Comparison of ENCODE assay signal across 2 cellular contexts in the genomic region with DNA sequence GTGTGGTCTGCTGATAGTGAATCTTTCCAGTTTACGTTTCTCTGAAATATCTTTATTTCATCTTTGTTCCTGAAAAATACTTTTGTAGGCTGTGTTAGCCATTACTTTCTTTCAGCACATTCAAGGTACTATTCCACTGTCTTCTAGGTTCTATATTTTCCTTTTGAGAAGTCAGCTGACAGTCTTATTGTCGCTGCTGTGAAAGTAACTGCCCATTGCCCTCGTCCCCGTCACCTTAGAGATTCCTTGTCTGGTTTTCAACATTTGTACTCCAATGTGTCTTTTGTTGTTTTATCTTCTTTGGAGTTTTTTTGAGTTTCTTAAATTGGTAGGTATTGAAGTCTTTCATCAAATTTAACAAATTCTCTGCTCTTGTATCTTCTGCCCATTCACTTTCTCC.
TF ChIP-seq lines count a peak whose summit lies in the region.

No MANE protein-coding gene starts in this region.

TF ChIP-seq in HepG2, 621 proteins besides CTCF, POLR2A, EP300 and RAD21:
- TF ChIP-seq ZNF317 (CRISPR knock-in tag; IDR thresholded peaks at IDR 0.05) (peak; percentile 99), GPBP1L1 (CRISPR knock-in tag; IDR thresholded peaks at IDR 0.05) (no peak)

TF ChIP-seq in HEK293, 187 proteins besides CTCF, POLR2A, EP300 and RAD21:
- TF ChIP-seq TRIM28 (IDR thresholded peaks at IDR 0.05; ENCODE audit: borderline replicate concordance, low read length) (peak; percentile 55; the same call in 1 of the 2 replicates), ZNF354C (tag by site-specific recombination; IDR thresholded peaks at IDR 0.05; ENCODE audit: borderline replicate concordance, low read depth) (no peak), SETDB1 (IDR thresholded peaks at IDR 0.05; ENCODE audit: insufficient read length, low read length) (peak; percentile 65)
- TF ChIP-seq, protein P1, sequence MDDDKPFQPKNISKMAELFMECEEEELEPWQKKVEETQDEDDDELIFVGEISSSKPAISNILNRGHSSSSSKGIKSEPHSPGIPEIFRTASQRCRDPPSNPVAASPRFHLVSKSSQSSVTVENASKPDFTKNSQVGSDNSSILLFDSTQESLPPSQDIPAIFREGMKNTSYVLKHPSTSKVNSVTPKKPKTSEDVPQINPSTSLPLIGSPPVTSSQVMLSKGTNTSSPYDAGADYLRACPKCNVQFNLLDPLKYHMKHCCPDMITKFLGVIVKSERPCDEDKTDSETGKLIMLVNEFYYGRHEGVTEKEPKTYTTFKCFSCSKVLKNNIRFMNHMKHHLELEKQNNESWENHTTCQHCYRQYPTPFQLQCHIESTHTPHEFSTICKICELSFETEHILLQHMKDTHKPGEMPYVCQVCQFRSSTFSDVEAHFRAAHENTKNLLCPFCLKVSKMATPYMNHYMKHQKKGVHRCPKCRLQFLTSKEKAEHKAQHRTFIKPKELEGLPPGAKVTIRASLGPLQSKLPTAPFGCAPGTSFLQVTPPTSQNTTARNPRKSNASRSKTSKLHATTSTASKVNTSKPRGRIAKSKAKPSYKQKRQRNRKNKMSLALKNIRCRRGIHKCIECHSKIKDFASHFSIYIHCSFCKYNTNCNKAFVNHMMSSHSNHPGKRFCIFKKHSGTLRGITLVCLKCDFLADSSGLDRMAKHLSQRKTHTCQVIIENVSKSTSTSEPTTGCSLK (tag by site-specific recombination; IDR thresholded peaks at IDR 0.05): no peak
